In genomic region chr20:15708984-15709598, GRCh38 we compare ENCODE assay signal across 9 cellular contexts.
DNase-seq lines count a peak whose midpoint lies in the region; ATAC-seq and FAIRE-seq lines count a peak whose summit lies in the region.
"Had no signal": no experiment of that assay in that cellular context is flagged by ENCODE, and none has a peak within 500 bp of the region (broad histone marks: within the 10 kb centered on the region; RNA-seq: fewer than 3 reads in every experiment).

No MANE protein-coding gene starts in this region.

- POLR2A ChIA-PET in activated CD4-positive, alpha-beta memory T cell treated with anti-CD3 and anti-CD28 coated beads, Interleukin-2, amount 10 ng/mL, durations not matched to agents 7 days and 5 days (lab: Charles Lee): no interaction called here

- no peak overlapping the region for H3K4me3 ChIP-seq in right cardiac atrium (ENCODE audit: low read length)

- 57% methylated on average over 9 of the region's 9 CpGs for WGBS in right cardiac atrium

- DNase-seq in AG20443 (ENCODE audit: low spot score) (peak; percentile 21), right cardiac atrium (peak; percentile 36 to 81 (median 73)), HTR-8/SVneo (ENCODE audit: insufficient read length, low spot score) (no peak), NCI-H2196 (lab: John Stamatoyannopoulos, UW; ENCODE audit: unreplicated experiment) (no peak)
- peak; percentile 27 for DNase-seq in activated CD4-positive, alpha-beta memory T cell treated with anti-CD3 and anti-CD28 coated beads, Interleukin-2, amount 10 ng/mL, durations not matched to agents 7 days and 5 days
- peak; percentile 13 for DNase-seq in stimulated activated CD8-positive, alpha-beta memory T cell treated with anti-CD3 and anti-CD28 coated beads, Interleukin-15, amount 100 ng/mL, for 24 hours (ENCODE audit: low read depth)

- H3K4me3 Mint-ChIP-seq in activated CD4-positive, alpha-beta memory T cell treated with anti-CD3 and anti-CD28 coated beads, Interleukin-2, amount 10 ng/mL, durations not matched to agents 7 days and 5 days: no peak overlapping the region

- no peak for FAIRE-seq in HTR-8/SVneo (lab: Jason Lieb, UNC)

- H3K27ac ChIP-seq in right cardiac atrium (ENCODE audit: low read length): no peak overlapping the region
- H3K27ac ChIP-seq: epithelial cell of prostate had no signal

- H3K27me3 ChIP-seq in right cardiac atrium (ENCODE audit: control insufficient read depth, insufficient read depth): no peaks in the 10 kb centered on the region

- H3K9me3 ChIP-seq in right cardiac atrium (ENCODE audit: control insufficient read depth, low read length): no peaks in the 10 kb centered on the region

- no peaks in the 10 kb centered on the region for H3K9me3 Mint-ChIP-seq in activated CD4-positive, alpha-beta memory T cell treated with anti-CD3 and anti-CD28 coated beads, Interleukin-2, amount 10 ng/mL, durations not matched to agents 7 days and 5 days

- peak; percentile 54 for ATAC-seq in GM19023 (IDR thresholded peaks at IDR 0.05; ENCODE audit: unreplicated experiment)
- ATAC-seq in HG03469 (IDR thresholded peaks at IDR 0.05; ENCODE audit: unreplicated experiment): peak; percentile 58
- ATAC-seq in right cardiac atrium: peak in 1 of 2 donors; percentile 38

- H3K36me3 Mint-ChIP-seq in activated CD4-positive, alpha-beta memory T cell treated with anti-CD3 and anti-CD28 coated beads, Interleukin-2, amount 10 ng/mL, durations not matched to agents 7 days and 5 days (ENCODE audit: low read depth): no peaks in the 10 kb centered on the region

- no peaks in the 10 kb centered on the region for H3K4me1 Mint-ChIP-seq in activated CD4-positive, alpha-beta memory T cell treated with anti-CD3 and anti-CD28 coated beads, Interleukin-2, amount 10 ng/mL, durations not matched to agents 7 days and 5 days

- H3K4me1 ChIP-seq in right cardiac atrium (ENCODE audit: control insufficient read depth, insufficient read depth, low read length): no peaks in the 10 kb centered on the region

- no peaks in the 10 kb centered on the region for H3K27me3 Mint-ChIP-seq in activated CD4-positive, alpha-beta memory T cell treated with anti-CD3 and anti-CD28 coated beads, Interleukin-2, amount 10 ng/mL, durations not matched to agents 7 days and 5 days

- no peak overlapping the region for H3K27ac Mint-ChIP-seq in activated CD4-positive, alpha-beta memory T cell treated with anti-CD3 and anti-CD28 coated beads, Interleukin-2, amount 10 ng/mL, durations not matched to agents 7 days and 5 days

- intact Hi-C loops in right cardiac atrium (cut with DNase I): loop anchor here in 1 of 4 donors (10.0 kb wide), 1 partner anchor 766 kb away; no protein-coding TSS in a partner anchor

- CTCF ChIA-PET in activated CD4-positive, alpha-beta memory T cell treated with anti-CD3 and anti-CD28 coated beads, Interleukin-2, amount 10 ng/mL, durations not matched to agents 7 days and 5 days (lab: Charles Lee): interaction anchor here (2.8 to 2.9 kb wide), 2 partner anchors 767 to 1052 kb away, joined by 7 to 8 read pairs; no protein-coding TSS in a partner anchor

Comparison
In these comparisons a context has a peak if more than half of its experiments do, and no peak if none do; other contexts are left out.
1. DNase-seq: peak in AG20443 (single experiment), activated CD4-positive, alpha-beta memory T cell treated with anti-CD3 and anti-CD28 coated beads, Interleukin-2, amount 10 ng/mL, durations not matched to agents 7 days and 5 days (single experiment), right cardiac atrium (3 of 3) and stimulated activated CD8-positive, alpha-beta memory T cell treated with anti-CD3 and anti-CD28 coated beads, Interleukin-15, amount 100 ng/mL, for 24 hours (single experiment); none in HTR-8/SVneo (single experiment) and NCI-H2196 (single experiment).